In the genomic region with DNA sequence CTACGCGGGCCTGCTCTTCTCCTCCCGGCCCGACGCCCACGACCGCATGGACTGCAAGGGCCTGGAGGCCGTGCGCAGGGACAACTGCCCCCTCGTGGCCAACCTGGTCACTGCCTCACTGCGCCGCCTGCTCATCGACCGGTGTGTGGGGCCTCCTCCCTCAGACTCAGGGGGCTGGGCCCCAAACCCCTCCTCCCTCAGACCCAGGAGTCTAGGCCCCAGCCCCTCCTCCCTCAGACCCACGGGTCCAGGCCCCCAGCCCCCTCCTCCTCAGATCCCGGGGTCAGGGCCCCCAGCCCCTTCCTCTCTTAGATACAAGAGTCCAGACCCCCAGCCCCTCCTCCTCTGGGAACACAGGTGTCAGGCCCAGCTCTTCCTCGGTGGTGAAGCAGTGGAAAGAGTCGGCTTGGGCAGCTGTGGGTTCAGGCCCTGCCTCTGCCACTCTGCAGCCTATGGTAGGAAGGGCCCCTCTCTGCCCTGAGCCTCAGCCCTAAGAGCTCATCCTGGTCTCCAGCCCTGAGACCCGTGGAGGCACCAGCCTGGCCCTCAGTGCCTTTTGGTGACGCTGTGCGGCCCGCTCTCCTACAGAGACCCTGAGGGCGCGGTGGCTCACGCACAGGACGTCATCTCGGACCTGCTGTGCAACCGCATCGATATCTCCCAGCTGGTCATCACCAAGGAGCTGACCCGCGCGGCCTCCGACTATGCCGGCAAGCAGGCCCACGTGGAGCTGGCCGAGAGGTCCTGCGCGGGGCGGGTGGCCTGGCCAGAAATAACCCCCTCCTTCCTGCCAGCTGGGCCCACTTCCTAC, we compare ENCODE assay signal across 8 cellular contexts. TPM values are rescaled to one million over a fixed set of nuclear protein-coding genes. Genes with fewer than 3 reads are reported as not detected.
DNase-seq lines count a peak whose midpoint lies in the region; ATAC-seq and TF ChIP-seq lines count a peak whose summit lies in the region.

No MANE protein-coding gene starts in this region.

- H3K27me3 Mint-ChIP-seq in H9 (ENCODE audit: low read depth) = peaks cover 8% of the 10 kb centered on the region
- peaks cover 23% of the 10 kb centered on the region for H3K27me3 Mint-ChIP-seq in nephron progenitor cell (ENCODE audit: low read depth, poor library complexity)

- H2AK5ac ChIP-seq in H9 (ENCODE audit: insufficient read length, low read length) = no peak overlapping the region

- H3K4me1 ChIP-seq in DND-41 (ENCODE audit: insufficient read depth, low read length) (peaks cover 9% of the 10 kb centered on the region), H9 (ENCODE audit: insufficient read depth, low read length) (no peaks in the 10 kb centered on the region), esophagus squamous epithelium (peaks cover 0 to 19% (median 0%) of the 10 kb centered on the region in 3 donors)

- H3K27ac Mint-ChIP-seq in H9 = peak overlapping the region in 1 of 3 experiments; percentile 89; a peak in 2 of 7 replicates
- H3K27ac Mint-ChIP-seq in nephron progenitor cell = no peak overlapping the region

- H4K91ac ChIP-seq in H9 (ENCODE audit: insufficient read length, low read depth, low read length) = no peak overlapping the region

- TF ChIP-seq CTCF in DND-41 (IDR thresholded peaks at IDR 0.05; ENCODE audit: borderline replicate concordance, extremely low read depth, low read length, poor library complexity, severe bottlenecking) (peak; percentile 56), H9 (conservative IDR thresholded peaks at IDR 0.05) (peak; percentile 98), esophagus squamous epithelium (IDR thresholded peaks at IDR 0.05) (peak; percentile 62 to 83 (median 74)), nephron progenitor cell (IDR thresholded peaks at IDR 0.05) (peak; percentile 88)

- H3K14ac ChIP-seq in H9 (ENCODE audit: insufficient read depth, low read length) = no peak overlapping the region

- no peak overlapping the region for H3K23ac ChIP-seq in H9 (ENCODE audit: insufficient read length, low read depth, low read length)

- no peak for TF ChIP-seq POLR2A in esophagus squamous epithelium (IDR thresholded peaks at IDR 0.05)

- no CpG with 5 or more reads among the region's 39 CpGs for WGBS in H9 (ENCODE audit: extremely low coverage, insufficient read length, low lambda C conversion rate)
- WGBS in esophagus squamous epithelium, 2 donors = 40 to 48% methylated on average over 14 to 17 of the region's 39 CpGs

- H3K4me1 Mint-ChIP-seq in H9 = peaks cover 17 to 24% of the 10 kb centered on the region in 2 experiments
- H3K4me1 Mint-ChIP-seq in nephron progenitor cell = peaks cover 21% of the 10 kb centered on the region

- H2BK5ac ChIP-seq in H9 (ENCODE audit: insufficient read length, low read length) = no peak overlapping the region

- no peak overlapping the region for H2BK20ac ChIP-seq in H9 (ENCODE audit: low read depth, low read length, poor library complexity, severe bottlenecking)

- H4K8ac ChIP-seq in H9 (replicated peaks; ENCODE audit: insufficient read length, low read depth, low read length) = no peak overlapping the region

- H3K27me3 ChIP-seq in DND-41 (ENCODE audit: insufficient read depth, low read length, poor library complexity) (no peaks in the 10 kb centered on the region), H9 (ENCODE audit: insufficient read depth, low read length) (no peaks in the 10 kb centered on the region), esophagus squamous epithelium (peaks cover 0 to 38% (median 10%) of the 10 kb centered on the region in 4 donors)

- H3K23me2 ChIP-seq in H9 (ENCODE audit: insufficient read length, low read depth, low read length, poor library complexity, severe bottlenecking) = peaks cover 15% of the 10 kb centered on the region

- H3K79me2 ChIP-seq in DND-41 (ENCODE audit: insufficient read depth, low read length) (no peaks in the 10 kb centered on the region), H9 (ENCODE audit: insufficient read depth, low read length) (no peaks in the 10 kb centered on the region)

- H3K27ac ChIP-seq in DND-41 (ENCODE audit: low read length) (no peak overlapping the region), H9 (ENCODE audit: insufficient read length, low read depth, low read length) (no peak overlapping the region), esophagus squamous epithelium (peak overlapping the region in 1 of 4 donors; percentile 7)

- H3K4me3 Mint-ChIP-seq in H9 (no peak overlapping the region; a peak in 1 of 5 replicates), nephron progenitor cell (no peak overlapping the region)

- H2BK120ac ChIP-seq in H9 (ENCODE audit: low read depth, low read length, poor library complexity, severe bottlenecking) = no peak overlapping the region

- H3K79me1 ChIP-seq in H9 (ENCODE audit: insufficient read depth, low read depth, low read length, poor library complexity, severe bottlenecking) = no peaks in the 10 kb centered on the region

- no peak overlapping the region for H2BK15ac ChIP-seq in H9 (ENCODE audit: low read depth, low read length)

- no peak overlapping the region for H2AFZ ChIP-seq in DND-41 (ENCODE audit: low read depth, low read length)
- H2AFZ ChIP-seq in H9 (ENCODE audit: low read length) = no peak overlapping the region

- no peak overlapping the region for H4K5ac ChIP-seq in H9 (ENCODE audit: insufficient read length, low read depth, low read length)

- no peak overlapping the region for H2BK12ac ChIP-seq in H9 (ENCODE audit: insufficient read length, low read depth, low read length)

- peaks cover 0 to 2% of the 10 kb centered on the region in 2 experiments; a peak in 2 of 5 replicates for H3K9me3 Mint-ChIP-seq in H9
- no peaks in the 10 kb centered on the region for H3K9me3 Mint-ChIP-seq in nephron progenitor cell

- no peak overlapping the region for H3T11ph ChIP-seq in H9 (ENCODE audit: low read length)

- H3K4me3 ChIP-seq in DND-41 (ENCODE audit: low read depth in 1 of 2, low read length in 2 of 2) = no peak overlapping the region
- H3K4me3 ChIP-seq in esophagus squamous epithelium = peak overlapping the region in 1 of 4 donors; percentile 22

- H4K20me1 ChIP-seq in DND-41 (ENCODE audit: insufficient read depth, low read length) (peaks cover 26% of the 10 kb centered on the region; the same call in 1 of the 2 replicates), H9 (ENCODE audit: control insufficient read depth, insufficient read depth, insufficient read length) (no peaks in the 10 kb centered on the region)

- no peak overlapping the region for H3K4me2 ChIP-seq in DND-41 (ENCODE audit: insufficient read depth, low read length)
- no peak overlapping the region for H3K4me2 ChIP-seq in H9 (ENCODE audit: insufficient read depth, insufficient read length, low read length)

- H3K18ac ChIP-seq in H9 (ENCODE audit: insufficient read length, low read depth, low read length) = peak overlapping the region; percentile 19

- peaks cover 23 to 44% (median 33%) of the 10 kb centered on the region in 3 experiments for H3K36me3 Mint-ChIP-seq in H9 (ENCODE audit: insufficient read depth in 1 of 3, low read depth in 3 of 3)
- peaks cover 41% of the 10 kb centered on the region for H3K36me3 Mint-ChIP-seq in nephron progenitor cell (ENCODE audit: low read depth)

- no peak overlapping the region for H3K4ac ChIP-seq in H9 (ENCODE audit: low read depth, low read length)

- H3K56ac ChIP-seq in H9 (ENCODE audit: insufficient read length, low read depth, low read length) = no peak overlapping the region

- intact Hi-C loops in esophagus squamous epithelium (cut with DNase I) = no loop called here

- H3K36me3 ChIP-seq in DND-41 (ENCODE audit: insufficient read depth, low read length) (peaks cover 60% of the 10 kb centered on the region), esophagus squamous epithelium (peaks cover 0 to 6% (median 0%) of the 10 kb centered on the region in 3 donors)

- ATAC-seq in DND-41 (ENCODE audit: insufficient read depth, low read depth) = peak; percentile 51

- H3K9ac ChIP-seq in DND-41 (ENCODE audit: low read depth, low read length) (no peak overlapping the region), H9 (ENCODE audit: extremely low read depth, insufficient read length, low read length) (no peak overlapping the region)

- H3K9me3 ChIP-seq in DND-41 (ENCODE audit: insufficient read depth, low read length, severe bottlenecking) = no peaks in the 10 kb centered on the region
- H3K9me3 ChIP-seq in H9 (ENCODE audit: control insufficient read depth, low read depth, low read length) = no peaks in the 10 kb centered on the region
- H3K9me3 ChIP-seq in esophagus squamous epithelium = no peaks in the 10 kb centered on the region

- DNase-seq in DND-41 (peak; percentile 42), H9 (peak; percentile 92), NOMO-1 treated with DMSO at 0.1 percent for 48 hours (lab: John Stamatoyannopoulos, UW; ENCODE audit: unreplicated experiment) (peak; percentile 67), activated T-cell treated with anti-CD3 and anti-CD28 coated beads for 48 hours (ENCODE audit: low read depth) (peak; percentile 79), esophagus squamous epithelium (lab: John Stamatoyannopoulos, UW) (no peak), nephron progenitor cell (peak; percentile 93), stromal cell of bone marrow (ENCODE audit: low read depth) (peak; percentile 12), NCI-H510A treated with DMSO at 0.1 percent for 48 hours (lab: John Stamatoyannopoulos, UW) (no peak)

RNA-seq across cellular contexts. Expression of a gene that starts 3.7 kb away (rescaled TPM):
- 30.2 and 33.3 TPM in 2 replicates for total RNA-seq in H9 (2021)
- total RNA-seq in esophagus squamous epithelium = under 1 TPM in 1 of 4 donors, not detected in 3; 0.32 TPM

RNA-seq across cellular contexts. Expression of a gene that starts 17.6 kb away (rescaled TPM):
- 3.8 and 4.9 TPM in 2 replicates for total RNA-seq in H9 (2021)
- under 1 TPM in 1 of 4 donors, not detected in 3; 0.19 TPM for total RNA-seq in esophagus squamous epithelium

RNA-seq across cellular contexts. Expression of a gene that starts 30.9 kb away (rescaled TPM):
- total RNA-seq in H9 (2021) = 165 and 178 TPM in 2 replicates
- 10 to 100 TPM; 14.0 to 18.8 (median 17.6) TPM for total RNA-seq in esophagus squamous epithelium

RNA-seq across cellular contexts. Expression of a gene that starts 38.8 kb away (rescaled TPM):
- 33.2 and 35.8 TPM in 2 replicates for total RNA-seq in H9 (2021)
- total RNA-seq in esophagus squamous epithelium = 10 to 100 TPM; 48.6 to 84.1 (median 68.1) TPM

RNA-seq across cellular contexts. Expression of a gene that starts 49.6 kb away (rescaled TPM):
- total RNA-seq in H9 (2021) = 0.33 and 0.44 TPM in 2 replicates
- total RNA-seq in esophagus squamous epithelium = under 1 TPM in 1 of 4 donors, not detected in 3; 0.38 TPM

Comparison
In these comparisons a context has a peak if more than half of its experiments do, and no peak if none do; other contexts are left out.
1. DNase-seq: peak in DND-41 (single experiment), H9 (single experiment), NOMO-1 treated with DMSO at 0.1 percent for 48 hours (single experiment), activated T-cell treated with anti-CD3 and anti-CD28 coated beads for 48 hours (single experiment), nephron progenitor cell (single experiment) and stromal cell of bone marrow (single experiment); none in esophagus squamous epithelium (single experiment) and NCI-H510A treated with DMSO at 0.1 percent for 48 hours (single experiment).
2. RNA of a gene that starts 3.7 kb away (total RNA-seq): 30.2 to 33.3 TPM in H9; 0.32 TPM in esophagus squamous epithelium; every median in the first group is over 10 times any median in the second.
3. Peak in every context shown above with its lines, with median percentiles within 50 percentile points of each other: CTCF ChIP-seq.